8 cellular contexts compared by ENCODE assay signal in genomic region chr14:82309199-82309598, GRCh38.
"Had no signal": no experiment of that assay in that cellular context is flagged by ENCODE, and none has a peak within 500 bp of the region (broad histone marks: within the 10 kb centered on the region; RNA-seq: fewer than 3 reads in every experiment).

No MANE protein-coding gene starts in this region.

- H3K4me1 ChIP-seq: HAP-1 had no signal

- H3K27ac Mint-ChIP-seq: GM23338, H9, HFFc6 had no signal

- H3K4me3 ChIP-seq: GM23248, GM23338, HAP-1 had no signal

- H3K27ac ChIP-seq: GM23248 had no signal

- H3K9ac ChIP-seq: GM23248 had no signal

- H3K4me3 Mint-ChIP-seq: GM23338, H9, HFFc6 had no signal

- H3K4me1 Mint-ChIP-seq: GM23338, H9 had no signal

- ATAC-seq: GM23338, HCT116 had no signal

- H3K36me3 ChIP-seq: HAP-1 had no signal

- DNase-seq: GM23248, GOT3, H9, HCEC 1CT, HFFc6 had no signal
